ENCODE assay signal across 1 cellular context in genomic region chr2:215847056-215847455, GRCh38.
TF ChIP-seq lines count a peak whose summit lies in the region.

No MANE protein-coding gene starts in this region.

TF ChIP-seq in GM23338, 12 proteins besides CTCF, POLR2A, EP300 and RAD21 (continued from another document):
- TF ChIP-seq REST (IDR thresholded peaks at IDR 0.05; ENCODE audit: unreplicated experiment) (no peak), ETS1 (IDR thresholded peaks at IDR 0.05) (no peak), ZNF331 (CRISPR knock-in tag; IDR thresholded peaks at IDR 0.05; ENCODE audit: low read depth) (no peak), POLR2AphosphoS5 (IDR thresholded peaks at IDR 0.05; ENCODE audit: low read depth) (no peak), EZH2 (IDR thresholded peaks at IDR 0.05; ENCODE audit: low read depth, unreplicated experiment) (no peak), ZNF114 (CRISPR knock-in tag; IDR thresholded peaks at IDR 0.05) (no peak), ZNF462 (CRISPR knock-in tag; IDR thresholded peaks at IDR 0.05) (no peak), CREB1 (CRISPR knock-in tag; IDR thresholded peaks at IDR 0.05; ENCODE audit: low read depth) (no peak), STAT1 (IDR thresholded peaks at IDR 0.05; ENCODE audit: unreplicated experiment) (no peak), NANOG (IDR thresholded peaks at IDR 0.05; ENCODE audit: borderline replicate concordance) (no peak)
TF ChIP-seq in GM23338: peak in this region for 0.
